In genomic region chr11:73306977-73307322, GRCh38 we compare ENCODE assay signal across 8 cellular contexts. TPM values are rescaled to one million over a fixed set of nuclear protein-coding genes. Genes with fewer than 3 reads are reported as not detected.
DNase-seq lines count a peak whose midpoint lies in the region; ATAC-seq and TF ChIP-seq lines count a peak whose summit lies in the region.

No MANE protein-coding gene starts in this region.

- H3K4me3 ChIP-seq in adrenal gland (peak overlapping the region in 3 of 4 donors; percentile 18 to 71 (median 65)), thymus (ENCODE audit: low read length) (peak overlapping the region; percentile 61)

- H3K27me3 Mint-ChIP-seq in activated T-cell treated with anti-CD3 and anti-CD28 coated beads, Interleukin-2, amount 50 U/mL, for 24 hours, result peaks cover 33% of the 10 kb centered on the region

- no peak overlapping the region for H3K27ac Mint-ChIP-seq in activated T-cell treated with anti-CD3 and anti-CD28 coated beads, Interleukin-2, amount 50 U/mL, for 24 hours

- H3K36me3 ChIP-seq in adrenal gland (replicated peaks in 1 of 2), result no peaks in the 10 kb centered on the region
- no peaks in the 10 kb centered on the region for H3K36me3 ChIP-seq in thymus (ENCODE audit: control insufficient read depth, insufficient read depth)

- H3K4me1 Mint-ChIP-seq in activated T-cell treated with anti-CD3 and anti-CD28 coated beads, Interleukin-2, amount 50 U/mL, for 24 hours (ENCODE audit: low read depth), result peaks cover 10% of the 10 kb centered on the region

- peaks cover 5 to 11% of the 10 kb centered on the region in 2 donors for H3K4me1 ChIP-seq in adrenal gland (replicated peaks in 1 of 2)
- peaks cover 3% of the 10 kb centered on the region for H3K4me1 ChIP-seq in thymus (ENCODE audit: control insufficient read depth, insufficient read depth, low read length)

- H3K27me3 ChIP-seq in adrenal gland (no peaks in the 10 kb centered on the region), layer of hippocampus (ENCODE audit: control insufficient read depth, insufficient read depth, low read length) (peaks cover 6% of the 10 kb centered on the region), thymus (ENCODE audit: control insufficient read depth, insufficient read depth) (peaks cover 30% of the 10 kb centered on the region)

- no peak for TF ChIP-seq POLR2A in adrenal gland (IDR thresholded peaks at IDR 0.05)

- no peaks in the 10 kb centered on the region for H3K9me3 Mint-ChIP-seq in activated T-cell treated with anti-CD3 and anti-CD28 coated beads, Interleukin-2, amount 50 U/mL, for 24 hours

- TF ChIP-seq CTCF in adrenal gland (IDR thresholded peaks at IDR 0.05), result no peak

- H3K4me3 Mint-ChIP-seq in activated T-cell treated with anti-CD3 and anti-CD28 coated beads, Interleukin-2, amount 50 U/mL, for 24 hours, result peak overlapping the region; percentile 81

- intact Hi-C loops in adrenal gland (cut with DNase I) (loop anchor here (2.0 to 10.0 kb wide), 4 partner anchors 28 to 88 kb away; no protein-coding TSS in a partner anchor), left colon (cut with DNase I, micrococcal nuclease) (no loop called here)

- peak overlapping the region in 3 of 5 donors; percentile 46 to 89 (median 69) for H3K27ac ChIP-seq in adrenal gland
- peak overlapping the region; percentile 84 for H3K27ac ChIP-seq in layer of hippocampus (ENCODE audit: low read depth, low read length)
- H3K27ac ChIP-seq in thymus (ENCODE audit: low read depth), result peak overlapping the region; percentile 48

- H3K36me3 Mint-ChIP-seq in activated T-cell treated with anti-CD3 and anti-CD28 coated beads, Interleukin-2, amount 50 U/mL, for 24 hours (ENCODE audit: low read depth), result no peaks in the 10 kb centered on the region

- ATAC-seq in GM21619 (IDR thresholded peaks at IDR 0.05; ENCODE audit: unreplicated experiment), result no peak
- no peak for ATAC-seq in left colon

- DNase-seq in activated T-cell treated with anti-CD3 and anti-CD28 coated beads, Interleukin-2, amount 50 U/mL, for 24 hours, result no peak
- DNase-seq in activated T-cell treated with anti-CD3 and anti-CD28 coated beads for 4 hours (no peak), adrenal gland (no peak), COLO668 (lab: John Stamatoyannopoulos, UW; ENCODE audit: unreplicated experiment) (no peak), left colon (no peak)

- WGBS in adrenal gland, 4 donors, result 19 to 23% (median 20%) methylated on average over 18 of the region's 18 CpGs
- 31% methylated on average over 18 of the region's 18 CpGs for WGBS in thymus

- H3K9me3 ChIP-seq in adrenal gland (replicated peaks in 1 of 3), result no peaks in the 10 kb centered on the region
- H3K9me3 ChIP-seq in thymus (ENCODE audit: control insufficient read depth), result no peaks in the 10 kb centered on the region

RNA-seq across cellular contexts. Expression of gene ARHGEF17, which starts 1.1 kb away (rescaled TPM):
- total RNA-seq in adrenal gland (10 to 100 TPM; 12.7 to 35.5 (median 22.7) TPM), left colon (10 to 100 TPM in 1 of 2 donors, 1 to 10 TPM in 1; 6.8 to 14.4 TPM)
- polyA plus RNA-seq in adrenal gland (10 to 100 TPM in 2 of 3 donors, 1 to 10 TPM in 1; 8.1 to 48.2 (median 18.8) TPM), thymus (8.9 TPM)

RNA-seq across cellular contexts. Expression of gene P2RY6, which starts 34.8 kb away (rescaled TPM):
- total RNA-seq in adrenal gland, result 1 to 10 TPM; 3.7 to 5.9 (median 4.6) TPM
- polyA plus RNA-seq in adrenal gland, result 1 to 10 TPM in 1 of 3 donors, under 1 TPM in 2; 0.75 to 2.3 (median 0.97) TPM
- 2.9 TPM for polyA plus RNA-seq in thymus
- total RNA-seq in left colon, result 1 to 10 TPM; 1.5 to 1.8 TPM

Comparison
In these comparisons a context has a peak if more than half of its experiments do, and no peak if none do; other contexts are left out.
1. intact Hi-C loops: an anchor here in adrenal gland (2.0 to 10.0 kb wide); none called in left colon.